In the genomic region with DNA sequence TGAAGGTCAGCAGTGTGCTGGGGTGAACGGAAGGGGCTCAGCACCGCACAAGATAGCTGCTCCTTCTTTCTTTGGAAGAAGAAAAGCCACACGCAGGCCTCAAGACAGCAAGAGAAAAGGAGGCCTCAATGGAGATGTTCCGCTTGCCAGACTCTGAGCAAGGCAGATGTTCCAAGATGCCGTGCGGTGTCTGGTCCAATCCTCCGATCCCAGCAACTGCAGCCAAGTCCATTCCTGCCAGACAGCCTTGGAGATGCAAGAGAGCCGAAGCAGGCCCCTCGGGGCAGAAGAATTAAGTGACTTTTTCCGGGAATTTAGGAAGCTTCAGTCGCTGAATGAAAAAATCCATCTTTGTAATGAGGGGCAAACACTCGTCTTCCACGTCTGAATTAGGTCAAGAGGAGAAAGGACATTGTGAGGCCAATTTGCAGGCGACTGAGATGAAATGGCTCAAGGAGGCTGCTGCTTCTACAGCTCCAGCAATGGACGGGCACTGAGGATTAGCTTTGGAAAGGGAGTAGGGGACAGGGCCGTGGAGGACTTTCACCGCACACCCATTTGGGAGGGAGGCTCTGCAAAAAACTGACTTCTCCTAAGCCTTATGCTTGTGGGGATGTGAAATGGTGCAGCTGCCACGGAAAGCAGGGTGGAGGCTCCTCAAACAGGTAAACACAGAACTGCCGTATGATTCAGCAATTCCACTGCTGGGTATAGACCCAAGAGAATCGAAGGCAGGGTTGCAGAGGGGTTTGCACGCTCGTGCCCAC, we compare ENCODE assay signal across 18 cellular contexts. TPM values are rescaled to one million over a fixed set of nuclear protein-coding genes. Genes with fewer than 3 reads are reported as not detected.
DNase-seq lines count a peak whose midpoint lies in the region; ATAC-seq and TF ChIP-seq lines count a peak whose summit lies in the region.
"Had no signal": no experiment of that assay in that cellular context is flagged by ENCODE, and none has a peak within 500 bp of the region (broad histone marks: within the 10 kb centered on the region; RNA-seq: fewer than 3 reads in every experiment).

No MANE protein-coding gene starts in this region.

- H3K4me3 Mint-ChIP-seq in brain, result peak overlapping the region in 1 of 5 experiments; percentile 3
- H3K4me3 Mint-ChIP-seq: activated naive CD4-positive, alpha-beta T cell treated with anti-CD3 and anti-CD28 coated beads, Interleukin-2, amount 50 U/mL, for 24 hours had no signal

- ATAC-seq in left ventricle myocardium superior (peak; percentile 71), HG02763 (IDR thresholded peaks at IDR 0.05; ENCODE audit: unreplicated experiment) (no peak), HG03378 (IDR thresholded peaks at IDR 0.05; ENCODE audit: unreplicated experiment) (no peak)
- ATAC-seq: HCT116, upper lobe of right lung had no signal

- CTCF ChIA-PET in GM10248 (lab: Yijun Ruan, JAX), result no interaction called here

- DNase-seq in AG09319 (ENCODE audit: extremely low read depth, low read depth) (peak; percentile 14), left ventricle myocardium superior (peak; percentile 69), pons (ENCODE audit: low spot score) (peak; percentile 30), T-helper 1 cell (no peak), GM10248 (ENCODE audit: extremely low spot score) (no peak)
- DNase-seq: activated CD4-positive, alpha-beta T cell treated with anti-CD3 and anti-CD28 coated beads, Interleukin-2, amount 50 U/mL, for 4 hours; brain microvascular endothelial cell; hippocampal formation; NCI-H2171; stimulated activated CD4-positive, alpha-beta T cell treated with anti-CD3 and anti-CD28 coated beads, Interleukin-15, amount 100 ng/mL, for 24 hours; stimulated activated naive CD4-positive, alpha-beta T cell treated with Interleukin-2 at 50 U/mL for 16 hours; SW 1271 had no signal

- H3K4me1 Mint-ChIP-seq in brain, result peaks cover 72% of the 10 kb centered on the region
- H3K4me1 Mint-ChIP-seq: activated naive CD4-positive, alpha-beta T cell treated with anti-CD3 and anti-CD28 coated beads, Interleukin-2, amount 50 U/mL, for 24 hours had no signal

- H3K27me3 Mint-ChIP-seq in brain, result peaks cover 6% of the 10 kb centered on the region
- H3K27me3 Mint-ChIP-seq: activated naive CD4-positive, alpha-beta T cell treated with anti-CD3 and anti-CD28 coated beads, Interleukin-2, amount 50 U/mL, for 24 hours had no signal

- TF ChIP-seq CTCF in AG09319 (IDR thresholded peaks at IDR 0.05; ENCODE audit: low read depth, low read length) (no peak), brain (conservative IDR thresholded peaks at IDR 0.05) (no peak), GM10248 (IDR thresholded peaks at IDR 0.05; ENCODE audit: control extremely low read depth, extremely low read depth, low read depth, missing control alignments) (no peak)

- peak overlapping the region in 4 of 5 experiments; percentile 54 to 95 (median 62) for H3K27ac Mint-ChIP-seq in brain
- H3K27ac Mint-ChIP-seq: activated naive CD4-positive, alpha-beta T cell treated with anti-CD3 and anti-CD28 coated beads, Interleukin-2, amount 50 U/mL, for 24 hours had no signal

- H3K9me3 Mint-ChIP-seq in brain, result peaks cover 0 to 5% (median 0%) of the 10 kb centered on the region in 5 experiments
- H3K9me3 Mint-ChIP-seq: activated naive CD4-positive, alpha-beta T cell treated with anti-CD3 and anti-CD28 coated beads, Interleukin-2, amount 50 U/mL, for 24 hours had no signal

- POLR2A ChIA-PET in GM10248 (lab: Yijun Ruan, JAX), result no interaction called here

- intact Hi-C loops in left ventricle myocardium superior (cut with micrococcal nuclease), result no loop called here

- H3K36me3 Mint-ChIP-seq in brain, result no peaks in the 10 kb centered on the region
- H3K36me3 Mint-ChIP-seq: activated naive CD4-positive, alpha-beta T cell treated with anti-CD3 and anti-CD28 coated beads, Interleukin-2, amount 50 U/mL, for 24 hours had no signal

RNA-seq across cellular contexts. Expression of a gene that starts 44.7 kb away (rescaled TPM):
- 2.7 TPM for polyA plus RNA-seq in brain (ENCODE audit: insufficient read depth, low read depth, low replicate concordance)
- total RNA-seq in left ventricle myocardium superior, result 3.8 TPM

Comparison
In these comparisons a context has a peak if more than half of its experiments do, and no peak if none do; other contexts are left out.
1. DNase-seq: peak in AG09319 (single experiment), left ventricle myocardium superior (single experiment) and pons (single experiment); none in T-helper 1 cell (0 of 5) and GM10248 (single experiment).